In the genomic region with DNA sequence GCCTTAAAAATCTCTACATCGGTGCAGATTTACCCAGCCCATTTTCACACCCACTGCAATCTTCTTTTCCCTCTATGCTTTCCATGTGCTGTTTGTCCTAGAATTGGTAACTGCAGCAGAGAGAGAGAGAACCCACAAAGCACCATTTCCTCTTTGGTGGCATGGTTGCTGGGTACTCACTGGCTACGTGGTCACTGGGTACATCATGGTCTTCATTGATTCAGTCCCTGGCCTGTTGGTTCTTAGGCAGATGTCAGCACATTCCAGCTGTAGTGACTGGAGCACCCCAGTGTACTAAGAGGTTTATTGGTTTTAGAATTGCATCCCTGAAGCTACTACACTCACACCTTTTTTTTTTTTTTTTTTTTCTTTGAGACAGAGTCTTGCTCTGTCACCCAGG, we compare ENCODE assay signal across 1 cellular context.
TF ChIP-seq lines count a peak whose summit lies in the region.

No MANE protein-coding gene starts in this region.

TF ChIP-seq in GM12878, 131 proteins besides CTCF, POLR2A, EP300 and RAD21:
- TF ChIP-seq JUND (IDR thresholded peaks at IDR 0.05; ENCODE audit: low read depth, low read length) (no peak), RCOR1 (conservative IDR thresholded peaks at IDR 0.05; ENCODE audit: low read depth, low read length) (no peak), TBL1XR1 (IDR thresholded peaks at IDR 0.05; ENCODE audit: low read depth, low read length) (no peak), HDAC2 (IDR thresholded peaks at IDR 0.05) (no peak), IKZF2 (IDR thresholded peaks at IDR 0.05) (peak in 1 of 2 experiments; percentile 31; a peak in 1 of 4 replicates), SUZ12 (IDR thresholded peaks at IDR 0.05; ENCODE audit: unreplicated experiment) (no peak), GABPA (IDR thresholded peaks at IDR 0.05; ENCODE audit: low read depth) (no peak), SPI1 (IDR thresholded peaks at IDR 0.05; ENCODE audit: borderline replicate concordance, insufficient read depth, low read depth, low read length) (peak; percentile 58; the same call in 1 of the 2 replicates), RAD51 (IDR thresholded peaks at IDR 0.05) (no peak), NFYA (IDR thresholded peaks at IDR 0.05; ENCODE audit: borderline replicate concordance, low read depth, low read length) (no peak), MTA2 (IDR thresholded peaks at IDR 0.05; ENCODE audit: low read depth) (no peak), ZBED1 (IDR thresholded peaks at IDR 0.05; ENCODE audit: borderline replicate concordance) (no peak), RELA (IDR thresholded peaks at IDR 0.05; ENCODE audit: borderline replicate concordance, partially characterized antibody) (no peak), ZNF24 (IDR thresholded peaks at IDR 0.05) (no peak)
- TF ChIP-seq, protein P1, sequence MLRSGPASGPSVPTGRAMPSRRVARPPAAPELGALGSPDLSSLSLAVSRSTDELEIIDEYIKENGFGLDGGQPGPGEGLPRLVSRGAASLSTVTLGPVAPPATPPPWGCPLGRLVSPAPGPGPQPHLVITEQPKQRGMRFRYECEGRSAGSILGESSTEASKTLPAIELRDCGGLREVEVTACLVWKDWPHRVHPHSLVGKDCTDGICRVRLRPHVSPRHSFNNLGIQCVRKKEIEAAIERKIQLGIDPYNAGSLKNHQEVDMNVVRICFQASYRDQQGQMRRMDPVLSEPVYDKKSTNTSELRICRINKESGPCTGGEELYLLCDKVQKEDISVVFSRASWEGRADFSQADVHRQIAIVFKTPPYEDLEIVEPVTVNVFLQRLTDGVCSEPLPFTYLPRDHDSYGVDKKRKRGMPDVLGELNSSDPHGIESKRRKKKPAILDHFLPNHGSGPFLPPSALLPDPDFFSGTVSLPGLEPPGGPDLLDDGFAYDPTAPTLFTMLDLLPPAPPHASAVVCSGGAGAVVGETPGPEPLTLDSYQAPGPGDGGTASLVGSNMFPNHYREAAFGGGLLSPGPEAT (IDR thresholded peaks at IDR 0.05; ENCODE audit: low read depth): no peak
- TF ChIP-seq, protein P2, sequence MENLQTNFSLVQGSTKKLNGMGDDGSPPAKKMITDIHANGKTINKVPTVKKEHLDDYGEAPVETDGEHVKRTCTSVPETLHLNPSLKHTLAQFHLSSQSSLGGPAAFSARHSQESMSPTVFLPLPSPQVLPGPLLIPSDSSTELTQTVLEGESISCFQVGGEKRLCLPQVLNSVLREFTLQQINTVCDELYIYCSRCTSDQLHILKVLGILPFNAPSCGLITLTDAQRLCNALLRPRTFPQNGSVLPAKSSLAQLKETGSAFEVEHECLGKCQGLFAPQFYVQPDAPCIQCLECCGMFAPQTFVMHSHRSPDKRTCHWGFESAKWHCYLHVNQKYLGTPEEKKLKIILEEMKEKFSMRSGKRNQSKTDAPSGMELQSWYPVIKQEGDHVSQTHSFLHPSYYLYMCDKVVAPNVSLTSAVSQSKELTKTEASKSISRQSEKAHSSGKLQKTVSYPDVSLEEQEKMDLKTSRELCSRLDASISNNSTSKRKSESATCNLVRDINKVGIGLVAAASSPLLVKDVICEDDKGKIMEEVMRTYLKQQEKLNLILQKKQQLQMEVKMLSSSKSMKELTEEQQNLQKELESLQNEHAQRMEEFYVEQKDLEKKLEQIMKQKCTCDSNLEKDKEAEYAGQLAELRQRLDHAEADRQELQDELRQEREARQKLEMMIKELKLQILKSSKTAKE (IDR thresholded peaks at IDR 0.05; ENCODE audit: low read depth, poor library complexity, severe bottlenecking): no peak
